8 cellular contexts compared by ENCODE assay signal in the genomic region with DNA sequence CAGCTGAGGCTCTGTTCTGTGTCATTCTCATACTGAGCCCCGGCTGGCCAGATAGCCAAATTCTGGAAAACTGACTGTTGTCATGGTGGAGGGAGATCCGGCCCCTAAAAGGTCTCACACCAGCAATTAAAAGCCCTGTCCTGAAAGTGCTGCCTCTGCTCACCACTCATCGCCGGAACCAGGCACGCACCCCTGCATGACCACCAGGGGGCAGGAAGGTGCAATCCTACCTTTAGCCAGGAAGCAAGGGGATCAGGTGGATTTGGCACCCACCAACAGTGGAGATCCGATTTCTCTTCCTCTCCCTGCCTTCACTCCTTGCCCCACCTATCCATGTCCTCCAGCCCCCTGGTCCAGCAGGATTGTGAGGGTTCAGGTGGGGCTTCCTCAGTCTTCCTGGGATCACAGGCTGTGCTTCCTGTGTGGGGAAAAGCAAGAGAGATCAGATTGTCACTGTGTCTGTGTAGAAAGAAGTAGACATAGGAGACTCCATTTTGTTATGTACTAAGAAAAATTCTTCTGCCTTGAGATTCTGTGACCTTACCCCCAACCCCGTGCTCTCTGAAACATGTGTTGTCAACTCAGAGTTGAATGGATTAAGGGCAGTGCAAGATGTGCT. TPM values are rescaled to one million over a fixed set of nuclear protein-coding genes. Genes with fewer than 3 reads are reported as not detected.
DNase-seq lines count a peak whose midpoint lies in the region; ATAC-seq lines count a peak whose summit lies in the region.

No MANE protein-coding gene starts in this region.

- H3K4me1 Mint-ChIP-seq in activated CD4-positive, alpha-beta memory T cell treated with anti-CD3 and anti-CD28 coated beads for 36 hours (ENCODE audit: low read depth): no peaks in the 10 kb centered on the region
- H3K4me1 Mint-ChIP-seq in stimulated activated effector memory CD8-positive, alpha-beta T cell treated with anti-CD3 and anti-CD28 coated beads, Interleukin-12 subunit alpha, Interleukin-12 subunit beta, amount 100 ng/mL, for 72 hours: peaks cover 17% of the 10 kb centered on the region

- intact Hi-C loops in activated CD4-positive, alpha-beta memory T cell treated with anti-CD3 and anti-CD28 coated beads for 36 hours (cut with micrococcal nuclease): loop anchor here (1.0 kb wide), 2 partner anchors 23 to 95 kb away; no protein-coding TSS in a partner anchor

- no peaks in the 10 kb centered on the region for H3K36me3 Mint-ChIP-seq in activated CD4-positive, alpha-beta memory T cell treated with anti-CD3 and anti-CD28 coated beads for 36 hours
- H3K36me3 Mint-ChIP-seq in stimulated activated effector memory CD8-positive, alpha-beta T cell treated with anti-CD3 and anti-CD28 coated beads, Interleukin-12 subunit alpha, Interleukin-12 subunit beta, amount 100 ng/mL, for 72 hours: no peaks in the 10 kb centered on the region

- ATAC-seq in GM19395 (IDR thresholded peaks at IDR 0.05; ENCODE audit: unreplicated experiment) (peak; percentile 58), GM18520 (IDR thresholded peaks at IDR 0.05; ENCODE audit: unreplicated experiment) (no peak)
- ATAC-seq in stimulated activated effector memory CD8-positive, alpha-beta T cell treated with anti-CD3 and anti-CD28 coated beads, Interleukin-12 subunit alpha, Interleukin-12 subunit beta, amount 100 ng/mL, for 72 hours: peak; percentile 81

- POLR2A ChIA-PET in activated CD4-positive, alpha-beta memory T cell treated with anti-CD3 and anti-CD28 coated beads for 36 hours (lab: Charles Lee): no interaction called here

- H3K27me3 Mint-ChIP-seq in activated CD4-positive, alpha-beta memory T cell treated with anti-CD3 and anti-CD28 coated beads for 36 hours: no peaks in the 10 kb centered on the region

- DNase-seq in AG20443 (ENCODE audit: low spot score) (peak; percentile 76), NCI-H345 treated with DMSO at 0.1 percent for 48 hours (lab: John Stamatoyannopoulos, UW; ENCODE audit: unreplicated experiment) (peak; percentile 26), ecto neural progenitor cell (ENCODE audit: low spot score) (peak; percentile 86), mucosa of gallbladder (ENCODE audit: low spot score) (peak; percentile 57)
- DNase-seq in activated CD4-positive, alpha-beta memory T cell treated with anti-CD3 and anti-CD28 coated beads for 36 hours: peak; percentile 86
- DNase-seq in stimulated activated effector memory CD8-positive, alpha-beta T cell treated with anti-CD3 and anti-CD28 coated beads, Interleukin-12 subunit alpha, Interleukin-12 subunit beta, amount 100 ng/mL, for 72 hours (ENCODE audit: low spot score in 2 of 2): peak; percentile 66 to 87

- H3K4me3 Mint-ChIP-seq in activated CD4-positive, alpha-beta memory T cell treated with anti-CD3 and anti-CD28 coated beads for 36 hours: no peak overlapping the region
- H3K4me3 Mint-ChIP-seq in stimulated activated effector memory CD8-positive, alpha-beta T cell treated with anti-CD3 and anti-CD28 coated beads, Interleukin-12 subunit alpha, Interleukin-12 subunit beta, amount 100 ng/mL, for 72 hours: no peak overlapping the region

- CTCF ChIA-PET in activated CD4-positive, alpha-beta memory T cell treated with anti-CD3 and anti-CD28 coated beads for 36 hours (lab: Charles Lee): interaction anchor here (0.9 to 2.6 kb wide), 4 partner anchors 23 to 113 kb away, joined by 4 to 13 read pairs (median 8); partner anchors contain the start of gene MAPKAPK3

- no peaks in the 10 kb centered on the region for H3K9me3 Mint-ChIP-seq in activated CD4-positive, alpha-beta memory T cell treated with anti-CD3 and anti-CD28 coated beads for 36 hours
- no peaks in the 10 kb centered on the region for H3K9me3 Mint-ChIP-seq in stimulated activated effector memory CD8-positive, alpha-beta T cell treated with anti-CD3 and anti-CD28 coated beads, Interleukin-12 subunit alpha, Interleukin-12 subunit beta, amount 100 ng/mL, for 72 hours

- H3K27ac Mint-ChIP-seq in activated CD4-positive, alpha-beta memory T cell treated with anti-CD3 and anti-CD28 coated beads for 36 hours: no peak overlapping the region
- peak overlapping the region; percentile 72 for H3K27ac Mint-ChIP-seq in stimulated activated effector memory CD8-positive, alpha-beta T cell treated with anti-CD3 and anti-CD28 coated beads, Interleukin-12 subunit alpha, Interleukin-12 subunit beta, amount 100 ng/mL, for 72 hours

RNA-seq across cellular contexts. Expression of gene CACNA2D2, which starts 16.1 kb away (rescaled TPM):
- total RNA-seq in activated CD4-positive, alpha-beta memory T cell treated with anti-CD3 and anti-CD28 coated beads for 36 hours: under 1 TPM; 0.63 to 0.69 TPM
- 1.8 TPM for total RNA-seq in mucosa of gallbladder

RNA-seq across cellular contexts. Expression of gene C3orf18, which starts 48.0 kb away (rescaled TPM):
- total RNA-seq in activated CD4-positive, alpha-beta memory T cell treated with anti-CD3 and anti-CD28 coated beads for 36 hours: 10 to 100 TPM; 16.7 to 17.0 TPM
- 12.3 TPM for total RNA-seq in mucosa of gallbladder

RNA-seq across cellular contexts. Expression of gene HEMK1, which starts 49.7 kb away (rescaled TPM):
- total RNA-seq in activated CD4-positive, alpha-beta memory T cell treated with anti-CD3 and anti-CD28 coated beads for 36 hours: 10 to 100 TPM; 78.7 to 82.6 TPM
- total RNA-seq in mucosa of gallbladder: 29.3 TPM

Comparison
In these comparisons a context has a peak if more than half of its experiments do, and no peak if none do; other contexts are left out.
1. DNase-seq: peak in every context shown above with its lines; median percentile 86 in activated CD4-positive, alpha-beta memory T cell treated with anti-CD3 and anti-CD28 coated beads for 36 hours; 86 in ecto neural progenitor cell; 76 in stimulated activated effector memory CD8-positive, alpha-beta T cell treated with anti-CD3 and anti-CD28 coated beads, Interleukin-12 subunit alpha, Interleukin-12 subunit beta, amount 100 ng/mL, for 72 hours; 76 in AG20443; 57 in mucosa of gallbladder; 26 in NCI-H345 treated with DMSO at 0.1 percent for 48 hours.